20 cellular contexts compared by ENCODE assay signal in the genomic region with DNA sequence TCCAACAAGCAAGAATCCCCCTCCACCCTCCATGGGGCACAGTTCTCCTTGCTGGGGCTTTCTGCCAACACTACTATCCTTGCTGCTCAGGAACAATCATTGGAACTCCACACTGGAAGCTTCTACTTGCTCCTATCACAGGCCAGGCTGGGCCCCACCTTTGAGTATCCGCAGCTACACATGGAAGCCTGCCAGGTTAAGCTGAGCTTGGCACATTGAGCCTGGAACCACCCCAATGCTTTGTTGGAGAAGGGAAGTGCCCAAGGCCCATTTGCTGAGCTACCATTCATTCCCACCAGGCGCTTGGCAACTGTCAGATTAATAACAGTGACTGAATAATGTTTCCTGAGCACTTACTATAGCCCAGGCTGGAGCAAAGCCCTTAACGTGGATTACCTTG.
DNase-seq lines count a peak whose midpoint lies in the region; ATAC-seq and TF ChIP-seq lines count a peak whose summit lies in the region.
"Had no signal": no experiment of that assay in that cellular context is flagged by ENCODE, and none has a peak within 500 bp of the region (broad histone marks: within the 10 kb centered on the region; RNA-seq: fewer than 3 reads in every experiment).

No MANE protein-coding gene starts in this region.

- H3K27me3 ChIP-seq in mammary epithelial cell (ENCODE audit: insufficient read depth, low read length) (no peaks in the 10 kb centered on the region), adrenal gland (no peaks in the 10 kb centered on the region), upper lobe of right lung (no peaks in the 10 kb centered on the region)
- H3K27me3 ChIP-seq: brain microvascular endothelial cell, neural progenitor cell, stomach had no signal

- peak; percentile 86 for DNase-seq in MCF 10A (ENCODE audit: unreplicated experiment)
- no peak for DNase-seq in mammary epithelial cell
- peak in 4 of 7 donors; percentile 18 to 56 (median 34) for DNase-seq in adrenal gland
- DNase-seq in left ventricle myocardium superior: no peak
- DNase-seq in upper lobe of right lung: no peak
- DNase-seq in activated T-cell treated with anti-CD3 and anti-CD28 coated beads for 4 hours: no peak
- DNase-seq in NCI-H1436 treated with DMSO at 0.1 percent for 48 hours (lab: John Stamatoyannopoulos, UW): no peak
- no peak for DNase-seq in Kasumi-1 (lab: John Stamatoyannopoulos, UW)
- DNase-seq: activated CD4-positive, alpha-beta memory T cell treated with anti-CD3 and anti-CD28 coated beads, Interleukin-2, amount 10 ng/mL, durations not matched to agents 7 days and 5 days; activated effector memory CD4-positive, alpha-beta T cell treated with anti-CD3 and anti-CD28 coated beads, Interleukin-2, amount 50 U/mL, for 16 hours; activated naive CD8-positive, alpha-beta T cell treated with anti-CD3 and anti-CD28 coated beads, Interleukin-2, amount 50 U/mL, for 24 hours; brain microvascular endothelial cell; CD8-positive, alpha-beta T cell; effector memory CD8-positive, alpha-beta T cell; NCI-H1694; OCI-M1; stimulated activated CD8-positive, alpha-beta memory T cell treated with anti-CD3 and anti-CD28 coated beads, Interleukin-4, amount 100 ng/mL, for 48 hours; stomach; T-helper 1 cell had no signal

- no peak overlapping the region for H3K27ac Mint-ChIP-seq in MCF 10A (ENCODE audit: low read depth, unreplicated experiment)
- H3K27ac Mint-ChIP-seq: activated CD4-positive, alpha-beta memory T cell treated with anti-CD3 and anti-CD28 coated beads, Interleukin-2, amount 10 ng/mL, durations not matched to agents 7 days and 5 days; activated naive CD8-positive, alpha-beta T cell treated with anti-CD3 and anti-CD28 coated beads, Interleukin-2, amount 50 U/mL, for 24 hours; CD8-positive, alpha-beta T cell; effector memory CD8-positive, alpha-beta T cell; neural progenitor cell had no signal

- POLR2A ChIA-PET in MCF 10A (lab: Yijun Ruan, JAX): interaction anchor here (0.6 kb wide), 1 partner anchor 67 kb away, joined by 3 read pairs; no protein-coding TSS in a partner anchor

- H3K27me3 Mint-ChIP-seq in MCF 10A (ENCODE audit: insufficient read depth, unreplicated experiment): peaks cover 9% of the 10 kb centered on the region
- H3K27me3 Mint-ChIP-seq: activated CD4-positive, alpha-beta memory T cell treated with anti-CD3 and anti-CD28 coated beads, Interleukin-2, amount 10 ng/mL, durations not matched to agents 7 days and 5 days had no signal

- CTCF ChIA-PET in MCF 10A (lab: Yijun Ruan, JAX) (interaction anchor here (0.9 kb wide), 1 partner anchor 24 kb away, joined by 4 read pairs; no protein-coding TSS in a partner anchor), mammary epithelial cell (lab: Charles Lee; ENCODE audit: low non-redundant PET) (no interaction called here)

- WGBS in mammary epithelial cell (ENCODE audit: low coverage, missing lambda C conversion rate): 27% methylated on average over 3 of the region's 3 CpGs
- WGBS in adrenal gland, 4 donors: 65 to 82% (median 80%) methylated on average over 2 to 3 of the region's 3 CpGs

- no peaks in the 10 kb centered on the region for H3K79me2 ChIP-seq in mammary epithelial cell (ENCODE audit: insufficient read depth, low read length)

- no peaks in the 10 kb centered on the region for H4K20me1 ChIP-seq in mammary epithelial cell (ENCODE audit: insufficient read depth, low read length)

- H2AFZ ChIP-seq in mammary epithelial cell (ENCODE audit: low read depth, low read length): no peak overlapping the region
- H2AFZ ChIP-seq: neural progenitor cell had no signal

- intact Hi-C loops in MCF 10A (cut with micrococcal nuclease) (no loop called here), mammary epithelial cell (cut with micrococcal nuclease) (no loop called here), adrenal gland (cut with DNase I) (no loop called here), left ventricle myocardium superior (cut with micrococcal nuclease) (no loop called here), upper lobe of right lung (cut with DNase I) (no loop called here)

- H3K4me3 ChIP-seq in mammary epithelial cell (replicated peaks in 1 of 3; ENCODE audit: insufficient read depth in 1 of 3, low read depth in 2 of 3, low read length in 3 of 3): no peak overlapping the region
- H3K4me3 ChIP-seq in adrenal gland: no peak overlapping the region
- H3K4me3 ChIP-seq in upper lobe of right lung: no peak overlapping the region
- H3K4me3 ChIP-seq: neural progenitor cell, stomach had no signal

- no peak overlapping the region for H3K4me2 ChIP-seq in mammary epithelial cell (ENCODE audit: insufficient read depth, low read depth, low read length)
- H3K4me2 ChIP-seq: neural progenitor cell had no signal

- H3K4me1 ChIP-seq in mammary epithelial cell (ENCODE audit: insufficient read depth, low read length) (no peaks in the 10 kb centered on the region), adrenal gland (replicated peaks in 1 of 2) (no peaks in the 10 kb centered on the region), upper lobe of right lung (no peaks in the 10 kb centered on the region)
- H3K4me1 ChIP-seq: stomach had no signal

- H3K9me3 Mint-ChIP-seq in MCF 10A (ENCODE audit: unreplicated experiment): no peaks in the 10 kb centered on the region
- H3K9me3 Mint-ChIP-seq: activated naive CD8-positive, alpha-beta T cell treated with anti-CD3 and anti-CD28 coated beads, Interleukin-2, amount 50 U/mL, for 24 hours; CD8-positive, alpha-beta T cell; neural progenitor cell had no signal

- H3K27ac ChIP-seq in mammary epithelial cell (ENCODE audit: insufficient read depth, low read depth, low read length) (no peak overlapping the region), adrenal gland (no peak overlapping the region), upper lobe of right lung (no peak overlapping the region)
- H3K27ac ChIP-seq: brain microvascular endothelial cell, neural progenitor cell, stomach had no signal

- peak; percentile 59 for ATAC-seq in left ventricle myocardium superior
- ATAC-seq in upper lobe of right lung: peak; percentile 29
- ATAC-seq: activated naive CD8-positive, alpha-beta T cell treated with anti-CD3 and anti-CD28 coated beads, Interleukin-2, amount 50 U/mL, for 24 hours; CD8-positive, alpha-beta T cell; effector memory CD8-positive, alpha-beta T cell had no signal

- no peaks in the 10 kb centered on the region for H3K36me3 Mint-ChIP-seq in MCF 10A (ENCODE audit: insufficient read depth, unreplicated experiment)
- H3K36me3 Mint-ChIP-seq: CD8-positive, alpha-beta T cell; neural progenitor cell had no signal

- no peak for TF ChIP-seq POLR2A in adrenal gland (IDR thresholded peaks at IDR 0.05)

- TF ChIP-seq CTCF in MCF 10A (IDR thresholded peaks at IDR 0.05; ENCODE audit: unreplicated experiment) (no peak), mammary epithelial cell (conservative IDR thresholded peaks at IDR 0.05 in 1 of 2, IDR thresholded peaks at IDR 0.05 in 1 of 2; ENCODE audit: extremely low read depth in 1 of 2, insufficient read depth in 1 of 2, low read depth in 1 of 2, low read length in 2 of 2) (no peak), adrenal gland (IDR thresholded peaks at IDR 0.05) (no peak), upper lobe of right lung (IDR thresholded peaks at IDR 0.05) (no peak)

- H3K9ac ChIP-seq in mammary epithelial cell (ENCODE audit: insufficient read depth, low read length): no peak overlapping the region
- H3K9ac ChIP-seq: neural progenitor cell had no signal

- no peaks in the 10 kb centered on the region for H3K9me3 ChIP-seq in mammary epithelial cell (replicated peaks; ENCODE audit: insufficient read depth, low read length)
- H3K9me3 ChIP-seq in adrenal gland (replicated peaks in 1 of 3): no peaks in the 10 kb centered on the region
- H3K9me3 ChIP-seq in upper lobe of right lung: no peaks in the 10 kb centered on the region
- H3K9me3 ChIP-seq: stomach had no signal

- H3K4me1 Mint-ChIP-seq in MCF 10A (ENCODE audit: insufficient read depth, unreplicated experiment): peaks cover 11% of the 10 kb centered on the region
- H3K4me1 Mint-ChIP-seq: activated CD4-positive, alpha-beta memory T cell treated with anti-CD3 and anti-CD28 coated beads, Interleukin-2, amount 10 ng/mL, durations not matched to agents 7 days and 5 days; activated naive CD8-positive, alpha-beta T cell treated with anti-CD3 and anti-CD28 coated beads, Interleukin-2, amount 50 U/mL, for 24 hours had no signal

- in situ Hi-C loops in mammary epithelial cell (cut with MboI; ENCODE audit: low sequenced_read_pairs in 2 of 2): no loop called here

- dilution Hi-C loops in mammary epithelial cell (cut with HindIII; ENCODE audit: low sequenced_read_pairs): no loop called here

- no peaks in the 10 kb centered on the region for H3K36me3 ChIP-seq in mammary epithelial cell (ENCODE audit: insufficient read depth, low read length)
- H3K36me3 ChIP-seq in adrenal gland (replicated peaks in 1 of 2): no peaks in the 10 kb centered on the region
- no peaks in the 10 kb centered on the region for H3K36me3 ChIP-seq in upper lobe of right lung
- H3K36me3 ChIP-seq: brain microvascular endothelial cell, neural progenitor cell, stomach had no signal

- no TSS peak for BruUV-seq in MCF 10A (replicated peaks; lab: Mats Ljungman, UMichigan)
- no TSS peak for BruUV-seq in mammary epithelial cell (replicated peaks; lab: Mats Ljungman, UMichigan)

- no peak overlapping the region for H3K4me3 Mint-ChIP-seq in MCF 10A (ENCODE audit: unreplicated experiment)
- H3K4me3 Mint-ChIP-seq: activated CD4-positive, alpha-beta memory T cell treated with anti-CD3 and anti-CD28 coated beads, Interleukin-2, amount 10 ng/mL, durations not matched to agents 7 days and 5 days; activated naive CD8-positive, alpha-beta T cell treated with anti-CD3 and anti-CD28 coated beads, Interleukin-2, amount 50 U/mL, for 24 hours; CD8-positive, alpha-beta T cell; effector memory CD8-positive, alpha-beta T cell; neural progenitor cell had no signal

Comparison
In these comparisons a context has a peak if more than half of its experiments do, and no peak if none do; other contexts are left out.
1. DNase-seq: peak in MCF 10A (single experiment) and adrenal gland (4 of 7); none in mammary epithelial cell (single experiment), left ventricle myocardium superior (single experiment), upper lobe of right lung (single experiment), activated T-cell treated with anti-CD3 and anti-CD28 coated beads for 4 hours (single experiment), NCI-H1436 treated with DMSO at 0.1 percent for 48 hours (single experiment) and Kasumi-1 (0 of 2).